In genomic region chr9:124652203-124652992, GRCh38 we compare ENCODE assay signal across 9 cellular contexts.
DNase-seq lines count a peak whose midpoint lies in the region; ATAC-seq, FAIRE-seq and TF ChIP-seq lines count a peak whose summit lies in the region.
"Had no signal": no experiment of that assay in that cellular context is flagged by ENCODE, and none has a peak within 500 bp of the region (broad histone marks: within the 10 kb centered on the region; RNA-seq: fewer than 3 reads in every experiment).

No MANE protein-coding gene starts in this region.

- H3K4me3 ChIP-seq in adrenal gland (no peak overlapping the region), cardiac muscle cell (no peak overlapping the region), suprapubic skin (no peak overlapping the region)

- H3K36me3 ChIP-seq in adrenal gland (replicated peaks in 1 of 2) (no peaks in the 10 kb centered on the region), cardiac muscle cell (no peaks in the 10 kb centered on the region), suprapubic skin (no peaks in the 10 kb centered on the region)

- ATAC-seq in GM21723 (IDR thresholded peaks at IDR 0.05; ENCODE audit: unreplicated experiment) = no peak
- ATAC-seq: naive thymus-derived CD8-positive, alpha-beta T cell had no signal

- H3K27ac ChIP-seq in adrenal gland = no peak overlapping the region
- peak overlapping the region; percentile 77 for H3K27ac ChIP-seq in cardiac muscle cell
- H3K27ac ChIP-seq in suprapubic skin = peak overlapping the region; percentile 70

- TF ChIP-seq CTCF in adrenal gland (IDR thresholded peaks at IDR 0.05) (no peak), cardiac muscle cell (IDR thresholded peaks at IDR 0.05; ENCODE audit: low read depth, low read length) (no peak), suprapubic skin (IDR thresholded peaks at IDR 0.05) (no peak)

- H3K27me3 ChIP-seq in adrenal gland = no peaks in the 10 kb centered on the region
- H3K27me3 ChIP-seq in cardiac muscle cell = no peaks in the 10 kb centered on the region
- no peaks in the 10 kb centered on the region for H3K27me3 ChIP-seq in suprapubic skin

- 46 to 47% (median 46%) methylated on average over 3 of the region's 3 CpGs for WGBS in adrenal gland, 4 donors
- WGBS in suprapubic skin = 44% methylated on average over 3 of the region's 3 CpGs

- intact Hi-C loops in adrenal gland (cut with DNase I) = no loop called here

- H3K9me3 ChIP-seq in adrenal gland (replicated peaks in 1 of 3) = no peaks in the 10 kb centered on the region
- H3K9me3 ChIP-seq in cardiac muscle cell (ENCODE audit: low read depth) = no peaks in the 10 kb centered on the region
- no peaks in the 10 kb centered on the region for H3K9me3 ChIP-seq in suprapubic skin

- no peak for FAIRE-seq in GM19239 (lab: Jason Lieb, UNC)
- FAIRE-seq: H1 had no signal

- TF ChIP-seq POLR2A in adrenal gland (IDR thresholded peaks at IDR 0.05) (peak in 1 of 2 donors; percentile 15), suprapubic skin (IDR thresholded peaks at IDR 0.05) (no peak)

- peaks cover 0 to 9% of the 10 kb centered on the region in 2 donors for H3K4me1 ChIP-seq in adrenal gland (replicated peaks in 1 of 2)
- H3K4me1 ChIP-seq in cardiac muscle cell (ENCODE audit: low read depth) = peaks cover 19% of the 10 kb centered on the region
- H3K4me1 ChIP-seq in suprapubic skin = peaks cover 30% of the 10 kb centered on the region

- DNase-seq in HK-2 (ENCODE audit: unreplicated experiment) (peak; percentile 32), adrenal gland (peak; percentile 49 to 83 (median 69)), cardiac muscle cell (ENCODE audit: low read depth in 1 of 2, low spot score in 1 of 2) (peak; percentile 60 to 67), suprapubic skin (ENCODE audit: low spot score in 2 of 2) (no peak), medulla oblongata (ENCODE audit: extremely low spot score) (no peak), GM19239 (ENCODE audit: insufficient read length, low spot score) (no peak)
- DNase-seq: naive thymus-derived CD8-positive, alpha-beta T cell had no signal

- no peak for TF ChIP-seq EP300 in suprapubic skin (IDR thresholded peaks at IDR 0.05)

Comparison
In these comparisons a context has a peak if more than half of its experiments do, and no peak if none do; other contexts are left out.
1. DNase-seq: peak in HK-2 (single experiment), adrenal gland (7 of 7) and cardiac muscle cell (2 of 2); none in suprapubic skin (0 of 2), medulla oblongata (single experiment) and GM19239 (single experiment).
2. H3K27ac ChIP-seq: peak in cardiac muscle cell (single experiment) and suprapubic skin (single experiment); none in adrenal gland (0 of 5).